In the genomic region with DNA sequence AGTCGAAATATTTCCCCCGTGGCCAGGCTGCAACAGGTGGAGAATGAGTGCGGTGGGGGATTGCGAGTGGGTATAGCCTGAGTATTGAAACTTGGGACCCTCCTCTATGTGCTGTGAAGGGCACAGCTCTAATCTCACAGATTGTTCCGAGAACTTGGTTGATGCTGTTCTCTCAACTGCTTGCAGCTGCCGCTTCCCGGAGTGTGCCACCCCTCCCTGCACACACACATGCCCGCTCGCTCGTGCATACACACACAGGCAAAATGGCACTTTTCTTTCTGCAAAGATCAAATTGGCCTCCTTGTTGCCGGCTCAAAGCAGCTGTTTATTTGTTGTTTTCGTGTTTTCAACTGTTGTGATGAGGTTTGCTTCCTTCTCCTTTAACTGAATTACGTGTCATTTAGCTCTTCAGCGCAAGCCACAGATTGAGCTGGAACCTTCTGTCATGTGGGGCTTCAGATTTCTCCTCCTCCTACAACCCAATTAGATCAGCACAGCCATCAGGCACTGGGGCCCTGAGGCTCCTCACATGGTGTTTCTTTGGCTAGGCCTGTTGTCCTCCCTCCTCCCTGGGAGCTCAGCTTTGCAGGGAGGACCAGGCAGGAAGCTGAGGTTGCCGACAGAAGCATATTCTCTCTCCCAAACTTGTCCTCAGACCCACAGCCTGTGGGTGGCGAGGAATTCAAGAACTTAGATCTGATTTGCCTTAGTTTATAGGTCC, we compare ENCODE assay signal across 14 cellular contexts.
"Had no signal": no experiment of that assay in that cellular context is flagged by ENCODE, and none has a peak within 500 bp of the region (broad histone marks: within the 10 kb centered on the region; RNA-seq: fewer than 3 reads in every experiment).

No MANE protein-coding gene starts in this region.

- H3K36me3 ChIP-seq: breast epithelium, lower lobe of right lung, upper lobe of left lung had no signal

- H3K9me3 Mint-ChIP-seq: activated CD4-positive, alpha-beta memory T cell treated with anti-CD3 and anti-CD28 coated beads, Interleukin-2, amount 10 ng/mL, durations not matched to agents 7 days and 5 days; naive B cell; stimulated activated effector memory CD8-positive, alpha-beta T cell treated with anti-CD3 and anti-CD28 coated beads, Interleukin-12 subunit alpha, Interleukin-12 subunit beta, amount 100 ng/mL, for 72 hours had no signal

- H3K9me3 ChIP-seq: breast epithelium, lower lobe of right lung, upper lobe of left lung had no signal

- H3K4me3 Mint-ChIP-seq: activated CD4-positive, alpha-beta memory T cell treated with anti-CD3 and anti-CD28 coated beads, Interleukin-2, amount 10 ng/mL, durations not matched to agents 7 days and 5 days; activated naive CD8-positive, alpha-beta T cell; naive B cell; stimulated activated effector memory CD8-positive, alpha-beta T cell treated with anti-CD3 and anti-CD28 coated beads, Interleukin-12 subunit alpha, Interleukin-12 subunit beta, amount 100 ng/mL, for 72 hours had no signal

- H3K4me1 ChIP-seq: breast epithelium, lower lobe of right lung, upper lobe of left lung had no signal

- H3K27ac Mint-ChIP-seq: activated CD4-positive, alpha-beta memory T cell treated with anti-CD3 and anti-CD28 coated beads, Interleukin-2, amount 10 ng/mL, durations not matched to agents 7 days and 5 days; activated naive CD8-positive, alpha-beta T cell; naive B cell; stimulated activated effector memory CD8-positive, alpha-beta T cell treated with anti-CD3 and anti-CD28 coated beads, Interleukin-12 subunit alpha, Interleukin-12 subunit beta, amount 100 ng/mL, for 72 hours had no signal

- H3K4me1 Mint-ChIP-seq: activated CD4-positive, alpha-beta memory T cell treated with anti-CD3 and anti-CD28 coated beads, Interleukin-2, amount 10 ng/mL, durations not matched to agents 7 days and 5 days; naive B cell; stimulated activated effector memory CD8-positive, alpha-beta T cell treated with anti-CD3 and anti-CD28 coated beads, Interleukin-12 subunit alpha, Interleukin-12 subunit beta, amount 100 ng/mL, for 72 hours had no signal

- DNase-seq: activated CD4-positive, alpha-beta memory T cell treated with anti-CD3 and anti-CD28 coated beads, Interleukin-2, amount 10 ng/mL, durations not matched to agents 7 days and 5 days; activated CD4-positive, alpha-beta T cell treated with anti-CD3 and anti-CD28 coated beads for 1 hour; activated gamma-delta T cell; activated T-cell treated with anti-CD3 and anti-CD28 coated beads, Interleukin-2, amount 50 U/mL, for 48 hours; effector CD8-positive, alpha-beta T cell; kidney glomerular epithelial cell; lower lobe of right lung; naive B cell; right cardiac atrium; small intestine; upper lobe of left lung had no signal

- ATAC-seq: lower lobe of right lung; right cardiac atrium; stimulated activated effector memory CD8-positive, alpha-beta T cell treated with anti-CD3 and anti-CD28 coated beads, Interleukin-12 subunit alpha, Interleukin-12 subunit beta, amount 100 ng/mL, for 72 hours had no signal

- H3K36me3 Mint-ChIP-seq: activated naive CD8-positive, alpha-beta T cell; naive B cell; stimulated activated effector memory CD8-positive, alpha-beta T cell treated with anti-CD3 and anti-CD28 coated beads, Interleukin-12 subunit alpha, Interleukin-12 subunit beta, amount 100 ng/mL, for 72 hours had no signal

- H3K27ac ChIP-seq: breast epithelium, lower lobe of right lung, upper lobe of left lung had no signal

- H3K27me3 ChIP-seq: upper lobe of left lung had no signal

- H3K4me3 ChIP-seq: breast epithelium, lower lobe of right lung, upper lobe of left lung had no signal
